In genomic region chr5:79990598-79991507, GRCh38 we compare ENCODE assay signal across 8 cellular contexts. TPM values are rescaled to one million over a fixed set of nuclear protein-coding genes. Genes with fewer than 3 reads are reported as not detected.
DNase-seq lines count a peak whose midpoint lies in the region; ATAC-seq and FAIRE-seq lines count a peak whose summit lies in the region.

MTX3 (minus strand) TSS chr5:79991262; CDS start chr5:79991238, 24 bp downstream.

- DNase-seq in A172 (ENCODE audit: low spot score) = peak; percentile 84
- peak; percentile 90 for DNase-seq in NCI-H345 (lab: John Stamatoyannopoulos, UW)
- DNase-seq in activated CD4-positive, CD25-positive, alpha-beta regulatory T cell treated with anti-CD3 and anti-CD28 coated beads, Interleukin-2, amount 50 U/mL, for 16 hours (ENCODE audit: low read depth, low spot score) = peak; percentile 78
- peak; percentile 67 to 76 for DNase-seq in central memory CD8-positive, alpha-beta T cell (ENCODE audit: low spot score in 2 of 2)
- peak; percentile 74 to 91 for DNase-seq in stimulated activated CD4-positive, alpha-beta T cell treated with anti-CD3 and anti-CD28 coated beads, Interleukin-12 subunit alpha, Interleukin-12 subunit beta, amount 100 ng/mL, for 24 hours (ENCODE audit: low read depth in 2 of 2)

- peak; percentile 85 for ATAC-seq in GM18867 (IDR thresholded peaks at IDR 0.05; ENCODE audit: unreplicated experiment)
- peak; percentile 69 for ATAC-seq in HG03103 (IDR thresholded peaks at IDR 0.05; ENCODE audit: low read depth, unreplicated experiment)
- ATAC-seq in central memory CD8-positive, alpha-beta T cell (replicated peaks; ENCODE audit: extremely low read depth, poor library complexity, severe bottlenecking) = peak; percentile 96

- peaks cover 31% of the 10 kb centered on the region for H3K36me3 Mint-ChIP-seq in central memory CD8-positive, alpha-beta T cell (ENCODE audit: insufficient read depth)

- peaks cover 17% of the 10 kb centered on the region for H3K4me1 Mint-ChIP-seq in central memory CD8-positive, alpha-beta T cell

- H3K27me3 Mint-ChIP-seq in central memory CD8-positive, alpha-beta T cell = peaks cover 12% of the 10 kb centered on the region

- peak; percentile 33 for FAIRE-seq in islet of Langerhans (lab: Jason Lieb, UNC)

- H3K9me3 Mint-ChIP-seq in central memory CD8-positive, alpha-beta T cell = no peaks in the 10 kb centered on the region

- H3K27ac Mint-ChIP-seq in central memory CD8-positive, alpha-beta T cell (ENCODE audit: low read depth) = peak within 1 kb of the TSS; percentile 86

- peak within 1 kb of the TSS; percentile 78 for H3K4me3 Mint-ChIP-seq in central memory CD8-positive, alpha-beta T cell

RNA-seq across cellular contexts. Expression of gene MTX3, which starts in this region (rescaled TPM):
- total RNA-seq in A172 (2014; rRNA removed; shearing (Covaris generic)) = 19.5 and 21.0 TPM in 2 replicates

Comparison
In these comparisons a context has a peak if more than half of its experiments do, and no peak if none do; other contexts are left out.
1. Peak in every context shown above with its lines: DNase-seq and ATAC-seq.